Comparison of ENCODE assay signal across 15 cellular contexts in genomic region chr13:73657821-73658540, GRCh38.
DNase-seq lines count a peak whose midpoint lies in the region; ATAC-seq and TF ChIP-seq lines count a peak whose summit lies in the region.
"Had no signal": no experiment of that assay in that cellular context is flagged by ENCODE, and none has a peak within 500 bp of the region (broad histone marks: within the 10 kb centered on the region; RNA-seq: fewer than 3 reads in every experiment).

No MANE protein-coding gene starts in this region.

- H3K27ac ChIP-seq in left ventricle myocardium inferior (replicated peaks), result peak overlapping the region; percentile 27

- ATAC-seq in natural killer cell, result no peak

- TF ChIP-seq CTCF in cardiac fibroblast (IDR thresholded peaks at IDR 0.05; ENCODE audit: low read depth, low read length) (no peak), left ventricle myocardium inferior (IDR thresholded peaks at IDR 0.05; ENCODE audit: borderline replicate concordance) (no peak), natural killer cell (IDR thresholded peaks at IDR 0.05) (no peak), GM13976 (IDR thresholded peaks at IDR 0.05; ENCODE audit: borderline replicate concordance, control extremely low read depth, extremely low read depth, insufficient read depth, missing control alignments) (no peak)

- peaks cover 0 to 5% of the 10 kb centered on the region in 2 donors for H3K9me3 Mint-ChIP-seq in natural killer cell

- no peak overlapping the region for H3K4me3 Mint-ChIP-seq in natural killer cell
- H3K4me3 Mint-ChIP-seq: activated naive CD8-positive, alpha-beta T cell; CD14-positive monocyte; immature natural killer cell had no signal

- peaks cover 7% of the 10 kb centered on the region for H3K4me1 ChIP-seq in left ventricle myocardium inferior

- no peaks in the 10 kb centered on the region for H3K4me1 Mint-ChIP-seq in natural killer cell
- H3K4me1 Mint-ChIP-seq: CD14-positive monocyte, IgD-negative memory B cell, immature natural killer cell had no signal

- POLR2A ChIA-PET in HEK293T (lab: Yijun Ruan, JAX), result no interaction called here

- DNase-seq in HEK293T (ENCODE audit: extremely low spot score) (no peak), cardiac fibroblast (ENCODE audit: low read depth in 2 of 2) (peak; percentile 93 to 94), left ventricle myocardium inferior (peak; percentile 71), putamen (ENCODE audit: low spot score) (peak; percentile 52), germinal center (ENCODE audit: low spot score) (no peak), natural killer cell (no peak), GM13976 (ENCODE audit: low spot score) (no peak), DMS153 (lab: John Stamatoyannopoulos, UW) (no peak)
- DNase-seq: activated CD8-positive, alpha-beta memory T cell treated with anti-CD3 and anti-CD28 coated beads for 24 hours; immature natural killer cell; NCI-H187; T1000 had no signal

- no peaks in the 10 kb centered on the region for H3K9me3 ChIP-seq in left ventricle myocardium inferior (replicated peaks)

- H3K27ac Mint-ChIP-seq in natural killer cell, result no peak overlapping the region
- H3K27ac Mint-ChIP-seq: activated naive CD8-positive, alpha-beta T cell; CD14-positive monocyte; IgD-negative memory B cell; immature natural killer cell had no signal

- H3K36me3 ChIP-seq in left ventricle myocardium inferior, result no peaks in the 10 kb centered on the region

- H3K36me3 Mint-ChIP-seq in natural killer cell, result no peaks in the 10 kb centered on the region
- H3K36me3 Mint-ChIP-seq: CD14-positive monocyte, IgD-negative memory B cell, immature natural killer cell had no signal

- H3K4me3 ChIP-seq in cardiac fibroblast (replicated peaks in 1 of 2; ENCODE audit: low read depth in 2 of 2, low read length in 2 of 2) (no peak overlapping the region), left ventricle myocardium inferior (no peak overlapping the region)

- intact Hi-C loops in left ventricle myocardium inferior (cut with micrococcal nuclease), result no loop called here
- intact Hi-C loops in natural killer cell (cut with micrococcal nuclease), result no loop called here

- in situ Hi-C loops in GM13976 (cut with MboI; ENCODE audit: low sequenced_read_pairs, unreplicated experiment), result no loop called here

- CTCF ChIA-PET in HEK293T (lab: Yijun Ruan, JAX), result interaction anchor here (0.6 kb wide), 1 partner anchor 755 kb away, joined by 3 read pairs; no protein-coding TSS in a partner anchor

- peaks cover 0 to 4% of the 10 kb centered on the region in 2 donors for H3K27me3 Mint-ChIP-seq in natural killer cell (ENCODE audit: low read depth in 2 of 2)
- H3K27me3 Mint-ChIP-seq: activated naive CD8-positive, alpha-beta T cell had no signal

- H3K27me3 ChIP-seq in left ventricle myocardium inferior (ENCODE audit: low read depth), result no peaks in the 10 kb centered on the region

TF ChIP-seq in HEK293T, 16 proteins besides CTCF, POLR2A, EP300 and RAD21:
- no peak for TF ChIP-seq BHLHE40 (IDR thresholded peaks at IDR 0.05; ENCODE audit: borderline replicate concordance)
- peak; percentile 50; the same call in 1 of the 2 replicates for TF ChIP-seq ZNF384 (IDR thresholded peaks at IDR 0.05)
- TF ChIP-seq CTBP1 (IDR thresholded peaks at IDR 0.05; ENCODE audit: borderline replicate concordance), result no peak

Comparison
In these comparisons a context has a peak if more than half of its experiments do, and no peak if none do; other contexts are left out.
1. DNase-seq: peak in cardiac fibroblast (2 of 2), left ventricle myocardium inferior (single experiment) and putamen (single experiment); none in HEK293T (single experiment), germinal center (single experiment), natural killer cell (single experiment), GM13976 (single experiment) and DMS153 (single experiment).